ENCODE assay signal across 1 cellular context in genomic region chr7:140923358-140924006, GRCh38.
TF ChIP-seq lines count a peak whose summit lies in the region.

No MANE protein-coding gene starts in this region.

TF ChIP-seq in SK-N-SH, 30 proteins besides CTCF, POLR2A, EP300 and RAD21 (continued from another document):
- no peak for TF ChIP-seq ZBTB33 (IDR thresholded peaks at IDR 0.05; ENCODE audit: borderline replicate concordance, low read depth)
